12 cellular contexts compared by ENCODE assay signal in the genomic region with DNA sequence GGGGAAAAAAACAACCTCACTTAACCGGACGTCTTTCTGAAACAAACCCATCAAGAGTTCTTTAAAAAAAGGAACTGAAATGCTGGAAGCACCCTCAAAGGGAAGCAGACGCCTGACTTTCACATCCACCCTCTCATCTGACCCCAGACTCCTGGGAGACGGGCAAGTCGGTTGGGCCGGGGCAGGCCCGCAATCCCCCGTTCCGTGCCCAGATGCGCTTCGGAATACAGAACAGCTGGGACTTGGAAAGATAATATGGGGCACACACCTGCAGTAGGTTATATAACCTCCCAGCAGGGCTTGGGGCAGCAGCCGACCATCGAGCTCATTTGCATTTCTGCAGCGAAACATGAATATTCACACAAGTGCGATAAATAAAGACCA. TPM values are rescaled to one million over a fixed set of nuclear protein-coding genes. Genes with fewer than 3 reads are reported as not detected.
DNase-seq lines count a peak whose midpoint lies in the region; ATAC-seq, FAIRE-seq and TF ChIP-seq lines count a peak whose summit lies in the region.
"Had no signal": no experiment of that assay in that cellular context is flagged by ENCODE, and none has a peak within 500 bp of the region (broad histone marks: within the 10 kb centered on the region; RNA-seq: fewer than 3 reads in every experiment).

No MANE protein-coding gene starts in this region.

- POLR2A ChIA-PET in A673 (lab: Charles Lee; ENCODE audit: low non-redundant PET) (no interaction called here), HepG2 (lab: Yijun Ruan, JAX) (interaction anchor here (5.8 kb wide), 1 partner anchor 21 kb away, joined by 79 read pairs; no protein-coding TSS in a partner anchor)

- peak overlapping the region; percentile 7 for H3K4me3 ChIP-seq in A673 (ENCODE audit: low read depth, low read length, poor library complexity, severe bottlenecking)
- no peak overlapping the region for H3K4me3 ChIP-seq in SU-DHL-6 (ENCODE audit: insufficient read depth, low read length, poor library complexity, severe bottlenecking)
- peak overlapping the region; percentile 42 to 82 (median 48); a peak in 5 of 6 replicates for H3K4me3 ChIP-seq in HepG2 (replicated peaks in 1 of 3; ENCODE audit: insufficient read depth in 1 of 3, low read depth in 2 of 3, low read length in 3 of 3)
- H3K4me3 ChIP-seq: right lobe of liver, tibial artery had no signal

- H4K20me1 ChIP-seq in SU-DHL-6 (ENCODE audit: low read depth, low read length) (no peaks in the 10 kb centered on the region), HepG2 (ENCODE audit: insufficient read depth, low read length) (0 out of 2 replicates have a peak, but pooled peaks cover 4% of the 10 kb centered on the region)

- peak overlapping the region; percentile 38 for H3K4me2 ChIP-seq in SU-DHL-6 (ENCODE audit: low read depth, low read length, poor library complexity, severe bottlenecking)
- peak overlapping the region; percentile 93 for H3K4me2 ChIP-seq in HepG2 (ENCODE audit: low read depth, low read length)

- no peaks in the 10 kb centered on the region for H3K9me3 ChIP-seq in A673 (ENCODE audit: low read depth, low read length, poor library complexity, severe bottlenecking)
- no peaks in the 10 kb centered on the region for H3K9me3 ChIP-seq in SU-DHL-6 (ENCODE audit: insufficient read depth, low read length)
- no peaks in the 10 kb centered on the region for H3K9me3 ChIP-seq in HepG2 (ENCODE audit: low read length)
- H3K9me3 ChIP-seq: right lobe of liver, tibial artery had no signal

- H3K27ac ChIP-seq in A673 (ENCODE audit: low read depth, low read length, poor library complexity, severe bottlenecking) (no peak overlapping the region), SU-DHL-6 (ENCODE audit: low read depth, low read length) (peak overlapping the region; percentile 33), HepG2 (ENCODE audit: extremely low read length, insufficient read depth, low read length) (no peak overlapping the region)
- H3K27ac ChIP-seq: right lobe of liver, tibial artery had no signal

- BruUV-seq in A673 (replicated peaks; lab: Mats Ljungman, UMichigan) (no TSS peak), HepG2 (replicated peaks; lab: Mats Ljungman, UMichigan) (no TSS peak)

- FAIRE-seq in HepG2 (lab: Jason Lieb, UNC) = no peak

- H3K9ac ChIP-seq in SU-DHL-6 (ENCODE audit: low read length) (0 out of 2 replicates have a peak overlapping the region, but pooled peaks have one; percentile 7), HepG2 (ENCODE audit: insufficient read depth, low read depth, low read length) (no peak overlapping the region)

- no peak for ATAC-seq in HepG2
- no peak for ATAC-seq in HG03354 (IDR thresholded peaks at IDR 0.05; ENCODE audit: poor library complexity, severe bottlenecking, unreplicated experiment)

- peak overlapping the region; percentile 20 for H2AFZ ChIP-seq in SU-DHL-6 (ENCODE audit: low read depth, low read length, severe bottlenecking)
- H2AFZ ChIP-seq in HepG2 (ENCODE audit: low read length) = no peak overlapping the region

- H3K27me3 ChIP-seq in A673 (replicated peaks; ENCODE audit: insufficient read depth, low read depth, low read length, poor library complexity) = peaks cover 28% of the 10 kb centered on the region
- no peaks in the 10 kb centered on the region for H3K27me3 ChIP-seq in SU-DHL-6 (ENCODE audit: low read length)
- peaks cover 2 to 43% of the 10 kb centered on the region in 2 experiments; a peak in 4 of 5 replicates for H3K27me3 ChIP-seq in HepG2 (ENCODE audit: control insufficient read depth in 1 of 2, insufficient read depth in 2 of 2, low read length in 2 of 2)

- H3K9me2 ChIP-seq in SU-DHL-6 (replicated peaks; ENCODE audit: insufficient read depth, low read length) = no peaks in the 10 kb centered on the region

- TF ChIP-seq CTCF in A673 (conservative IDR thresholded peaks at IDR 0.05; ENCODE audit: low read depth, low read length) = no peak
- TF ChIP-seq CTCF in GM13977 (IDR thresholded peaks at IDR 0.05; ENCODE audit: extremely low read depth, insufficient read depth, missing control alignments) = no peak
- no peak for TF ChIP-seq CTCF in SU-DHL-6 (IDR thresholded peaks at IDR 0.05; ENCODE audit: insufficient read depth, low read length, poor library complexity, severe bottlenecking)
- no peak for TF ChIP-seq CTCF in HepG2 (CRISPR knock-in tag; IDR thresholded peaks at IDR 0.05)

- H3K4me1 ChIP-seq in A673 (ENCODE audit: insufficient read depth, low read length, poor library complexity, severe bottlenecking) = no peaks in the 10 kb centered on the region
- peaks cover 64% of the 10 kb centered on the region for H3K4me1 ChIP-seq in HepG2 (ENCODE audit: insufficient read depth, low read length)

- in situ Hi-C loops in GM13977 (cut with MboI; ENCODE audit: low pct_unique_long_range_greater_than_20kb, low sequenced_read_pairs, unreplicated experiment) = no loop called here
- in situ Hi-C loops in HepG2 (cut with HindIII; ENCODE audit: extremely low pct_ligation_motif_present, low pct_unique_long_range_greater_than_20kb) = no loop called here

- H3F3A ChIP-seq in SU-DHL-6 (ENCODE audit: insufficient read depth) = peaks cover 8% of the 10 kb centered on the region

- TF ChIP-seq POLR2A in HepG2 (IDR thresholded peaks at IDR 0.05; ENCODE audit: insufficient read depth in 1 of 2, low read depth in 2 of 2, low read length in 2 of 2) = no peak

- CTCF ChIA-PET in A673 (lab: Charles Lee) = interaction anchor here (1.9 kb wide), 1 partner anchor 210 kb away, joined by 8 read pairs; no protein-coding TSS in a partner anchor
- CTCF ChIA-PET in HepG2 (lab: Yijun Ruan, JAX; ENCODE audit: low intra/inter-chr PET ratio, low total read pairs) = interaction anchor here (2.3 kb wide), 1 partner anchor 34 kb away, joined by 11 read pairs; no protein-coding TSS in a partner anchor

- no peak for TF ChIP-seq EP300 in HepG2 (IDR thresholded peaks at IDR 0.05; ENCODE audit: low read depth in 2 of 2, low read length in 2 of 2)
- TF ChIP-seq EP300 in HepG2 (CRISPR knock-in tag; IDR thresholded peaks at IDR 0.05; ENCODE audit: borderline replicate concordance) = no peak

- no peak for TF ChIP-seq RAD21 in HepG2 (CRISPR knock-in tag; IDR thresholded peaks at IDR 0.05)

- intact Hi-C loops in A673 (cut with micrococcal nuclease; ENCODE audit: unreplicated experiment) (no loop called here), HepG2 (cut with micrococcal nuclease; ENCODE audit: unreplicated experiment) (loop anchor here (5.0 kb wide), 1 partner anchor 377 kb away; the partner anchor contains the start of gene DCAKD)

- WGBS in HepG2 (ENCODE audit: low lambda C conversion rate) = 7% methylated on average over 15 of the region's 15 CpGs

- no peak for DNase-seq in A673 (ENCODE audit: low spot score)
- peak; percentile 67 for DNase-seq in GM13977 (ENCODE audit: low spot score)
- no peak for DNase-seq in HepG2 (ENCODE audit: low spot score)
- no peak for DNase-seq in DMS79 treated with DMSO at 0.1 percent for 48 hours (lab: John Stamatoyannopoulos, UW)
- no peak for DNase-seq in GM19240 (ENCODE audit: insufficient read length, low spot score)
- DNase-seq in DMS153 treated with DMSO at 0.1 percent for 48 hours (lab: John Stamatoyannopoulos, UW; ENCODE audit: unreplicated experiment) = no peak
- DNase-seq: EL, NCI-H446 treated with DMSO at 0.1 percent for 48 hours had no signal

- H3K36me3 ChIP-seq in A673 (ENCODE audit: insufficient read depth, low read length, poor library complexity, severe bottlenecking) = no peaks in the 10 kb centered on the region
- H3K36me3 ChIP-seq in SU-DHL-6 (ENCODE audit: low read length) = no peaks in the 10 kb centered on the region
- H3K36me3 ChIP-seq in HepG2 (replicated peaks in 1 of 2; ENCODE audit: control insufficient read depth in 1 of 2, insufficient read depth in 2 of 2, low read length in 2 of 2) = no peaks in the 10 kb centered on the region
- H3K36me3 ChIP-seq: right lobe of liver had no signal

- no peaks in the 10 kb centered on the region for H3K79me2 ChIP-seq in SU-DHL-6 (ENCODE audit: insufficient read depth, low read length)
- peaks cover 13% of the 10 kb centered on the region for H3K79me2 ChIP-seq in HepG2 (ENCODE audit: insufficient read depth, low read length)

TF ChIP-seq in HepG2, 621 proteins besides CTCF, POLR2A, EP300 and RAD21 (continues in another document):
- TF ChIP-seq ZNF598 (CRISPR knock-in tag; IDR thresholded peaks at IDR 0.05; ENCODE audit: borderline replicate concordance) (no peak), ZEB1 (IDR thresholded peaks at IDR 0.05; ENCODE audit: insufficient replicate concordance, low read depth) (no peak), TSC22D2 (CRISPR knock-in tag; IDR thresholded peaks at IDR 0.05; ENCODE audit: borderline replicate concordance) (no peak), ZNF652 (CRISPR knock-in tag; IDR thresholded peaks at IDR 0.05; ENCODE audit: borderline replicate concordance, low read depth) (no peak), IKZF4 (CRISPR knock-in tag; IDR thresholded peaks at IDR 0.05; ENCODE audit: borderline replicate concordance, low read depth, not compliant biosample characterization) (no peak), NFKB2 (CRISPR knock-in tag; IDR thresholded peaks at IDR 0.05; ENCODE audit: borderline replicate concordance) (no peak), ZNF615 (CRISPR knock-in tag; IDR thresholded peaks at IDR 0.05; ENCODE audit: borderline replicate concordance) (0 out of 2 replicates have a peak, but pooled peaks have one; percentile 23)

RNA-seq across cellular contexts. Expression of gene ARHGAP27, which starts 3.7 kb away (rescaled TPM):
- total RNA-seq in A673 (2021) (0.17 TPM in 2 replicates), HepG2 (2016; rRNA removed; fragmentation: Illumina TruSeq; extraction: Trizol) (7.8 and 18.9 TPM in 2 replicates)
- 4.4 and 4.5 TPM in 2 replicates for total RNA-seq in HepG2 (2016; cell fraction: cytosol; rRNA removed; fragmentation: Illumina TruSeq; extraction: Trizol; ENCODE audit: low read depth)
- total RNA-seq in HepG2 (2016; cell fraction: insoluble cytoplasmic fraction; rRNA removed; fragmentation: Illumina TruSeq; extraction: Trizol) = 6.7 and 19.6 TPM in 2 replicates
- total RNA-seq in HepG2 (2016; cell fraction: membrane; rRNA removed; fragmentation: Illumina TruSeq; extraction: Trizol) = 5.4 and 5.6 TPM in 2 replicates
- 23.4 and 28.4 TPM in 2 replicates for total RNA-seq in HepG2 (2016; cell fraction: nucleus; rRNA removed; fragmentation: Illumina TruSeq; extraction: Trizol)
- 15.5 and 20.0 TPM in 2 replicates for polyA plus RNA-seq in HepG2 (2011; rRNA removed)
- polyA plus RNA-seq in HepG2 (2011; cell fraction: cytosol; rRNA removed) = 5.4 and 8.7 TPM in 2 replicates
- polyA plus RNA-seq in HepG2 (2011; cell fraction: nucleus; rRNA removed) = 141 and 178 TPM in 2 replicates
- polyA plus RNA-seq in HepG2 (2012) = 6.9 and 8.4 TPM in 2 replicates
- polyA plus RNA-seq in HepG2 (2016; cell fraction: cytosol; fragmentation: Illumina TruSeq; extraction: Trizol; ENCODE audit: low read depth) = 1.1 and 1.5 TPM in 2 replicates
- polyA plus RNA-seq in HepG2 (2016; cell fraction: insoluble cytoplasmic fraction; fragmentation: Illumina TruSeq; extraction: Trizol; ENCODE audit: low read depth) = 8.6 and 9.5 TPM in 2 replicates
- 2.5 and 2.7 TPM in 2 replicates for polyA plus RNA-seq in HepG2 (2016; cell fraction: membrane; fragmentation: Illumina TruSeq; extraction: Trizol; ENCODE audit: low read depth)
- 67.3 and 73.4 TPM in 2 replicates for polyA plus RNA-seq in HepG2 (2016; cell fraction: nucleus; fragmentation: Illumina TruSeq; extraction: Trizol; ENCODE audit: insufficient read depth, low read depth)
- 17.3 and 32.8 TPM in 2 replicates for polyA minus RNA-seq in HepG2 (2011; rRNA and poly(A)+ RNA removed; ENCODE audit: low replicate concordance)
- 4.6 and 4.8 TPM in 2 replicates for polyA minus RNA-seq in HepG2 (2011; cell fraction: cytosol; rRNA and poly(A)+ RNA removed)
- 26.1 and 28.0 TPM in 2 replicates for polyA minus RNA-seq in HepG2 (2011; cell fraction: nucleus; rRNA and poly(A)+ RNA removed)
